In the genomic region with DNA sequence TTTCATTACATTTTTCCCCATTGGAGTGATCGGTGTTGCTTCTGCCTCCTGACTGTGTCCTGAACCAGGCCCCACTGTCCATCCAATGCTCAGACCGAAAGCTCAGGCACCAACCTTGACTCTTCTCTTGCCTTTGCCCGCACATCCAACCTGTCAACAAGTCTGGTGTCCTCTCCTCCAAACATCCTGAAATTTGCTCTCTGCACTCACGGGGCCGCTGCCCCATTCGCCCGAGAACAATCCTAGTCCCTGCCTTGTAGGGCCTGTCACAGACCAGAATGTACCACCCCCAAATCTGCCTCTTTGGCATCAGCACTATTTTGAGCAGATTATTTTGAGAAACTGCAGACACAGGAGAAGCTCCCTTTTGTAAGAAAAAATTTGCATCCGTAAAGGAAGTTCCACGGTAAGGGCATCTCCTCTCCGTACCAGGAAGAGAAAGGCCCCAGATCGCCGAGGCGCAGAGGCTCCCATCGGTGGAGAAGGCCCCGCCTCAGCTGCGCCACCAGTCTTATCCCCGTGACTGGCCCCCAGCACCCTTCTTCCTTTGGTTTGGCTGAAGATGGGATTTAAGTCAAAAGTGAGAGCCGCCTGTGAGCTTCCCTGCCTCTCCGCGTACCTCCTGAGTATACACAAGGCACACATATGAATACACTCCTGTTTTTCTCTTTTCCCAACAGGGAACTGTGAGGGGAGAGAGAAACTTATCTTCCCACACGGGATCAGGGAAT, we compare ENCODE assay signal across 19 cellular contexts. TPM values are rescaled to one million over a fixed set of nuclear protein-coding genes. Genes with fewer than 3 reads are reported as not detected.
DNase-seq lines count a peak whose midpoint lies in the region; ATAC-seq and TF ChIP-seq lines count a peak whose summit lies in the region.
"Had no signal": no experiment of that assay in that cellular context is flagged by ENCODE, and none has a peak within 500 bp of the region (broad histone marks: within the 10 kb centered on the region; RNA-seq: fewer than 3 reads in every experiment).

No MANE protein-coding gene starts in this region.

- no peaks in the 10 kb centered on the region for H3K9me3 ChIP-seq in mucosa of descending colon
- H3K9me3 ChIP-seq: BLaER1, upper lobe of left lung had no signal

- peaks cover 0 to 2% (median 0%) of the 10 kb centered on the region in 5 experiments for H3K9me3 Mint-ChIP-seq in brain
- no peaks in the 10 kb centered on the region for H3K9me3 Mint-ChIP-seq in stimulated activated effector memory CD8-positive, alpha-beta T cell treated with anti-CD3 and anti-CD28 coated beads, Interleukin-12 subunit alpha, Interleukin-12 subunit beta, amount 100 ng/mL, for 72 hours
- no peaks in the 10 kb centered on the region for H3K9me3 Mint-ChIP-seq in activated naive CD4-positive, alpha-beta T cell treated with anti-CD3 and anti-CD28 coated beads, Interleukin-2, amount 10 ng/mL, durations not matched to agents 7 days and 5 days

- H3K36me3 Mint-ChIP-seq in brain = peaks cover 4% of the 10 kb centered on the region
- H3K36me3 Mint-ChIP-seq in stimulated activated effector memory CD8-positive, alpha-beta T cell treated with anti-CD3 and anti-CD28 coated beads, Interleukin-12 subunit alpha, Interleukin-12 subunit beta, amount 100 ng/mL, for 72 hours = peaks cover 2% of the 10 kb centered on the region
- H3K36me3 Mint-ChIP-seq in activated naive CD4-positive, alpha-beta T cell treated with anti-CD3 and anti-CD28 coated beads, Interleukin-2, amount 10 ng/mL, durations not matched to agents 7 days and 5 days = no peaks in the 10 kb centered on the region

- no peak for TF ChIP-seq CTCF in brain (conservative IDR thresholded peaks at IDR 0.05)
- no peak for TF ChIP-seq CTCF in mucosa of descending colon (IDR thresholded peaks at IDR 0.05)

- ATAC-seq in mucosa of descending colon (no peak), HG03571 (IDR thresholded peaks at IDR 0.05; ENCODE audit: unreplicated experiment) (no peak)
- ATAC-seq in stimulated activated effector memory CD8-positive, alpha-beta T cell treated with anti-CD3 and anti-CD28 coated beads, Interleukin-12 subunit alpha, Interleukin-12 subunit beta, amount 100 ng/mL, for 72 hours = no peak

- intact Hi-C loops in mucosa of descending colon (cut with DNase I, micrococcal nuclease) = no loop called here

- H3K4me3 Mint-ChIP-seq in brain = no peak overlapping the region
- H3K4me3 Mint-ChIP-seq in stimulated activated effector memory CD8-positive, alpha-beta T cell treated with anti-CD3 and anti-CD28 coated beads, Interleukin-12 subunit alpha, Interleukin-12 subunit beta, amount 100 ng/mL, for 72 hours = no peak overlapping the region
- H3K4me3 Mint-ChIP-seq in activated naive CD4-positive, alpha-beta T cell treated with anti-CD3 and anti-CD28 coated beads, Interleukin-2, amount 10 ng/mL, durations not matched to agents 7 days and 5 days = no peak overlapping the region

- CTCF ChIA-PET in activated naive CD4-positive, alpha-beta T cell treated with anti-CD3 and anti-CD28 coated beads, Interleukin-2, amount 10 ng/mL, durations not matched to agents 7 days and 5 days (lab: Charles Lee) = interaction anchor here (9.8 kb wide), 1 partner anchor 187 kb away, joined by 217 read pairs; the partner anchor contains the start of gene FAAP20

- H3K27me3 Mint-ChIP-seq in brain = no peaks in the 10 kb centered on the region
- no peaks in the 10 kb centered on the region for H3K27me3 Mint-ChIP-seq in activated naive CD4-positive, alpha-beta T cell treated with anti-CD3 and anti-CD28 coated beads, Interleukin-2, amount 10 ng/mL, durations not matched to agents 7 days and 5 days

- H3K4me1 Mint-ChIP-seq in brain = peaks cover 3% of the 10 kb centered on the region
- H3K4me1 Mint-ChIP-seq in stimulated activated effector memory CD8-positive, alpha-beta T cell treated with anti-CD3 and anti-CD28 coated beads, Interleukin-12 subunit alpha, Interleukin-12 subunit beta, amount 100 ng/mL, for 72 hours = no peaks in the 10 kb centered on the region
- peaks cover 6% of the 10 kb centered on the region for H3K4me1 Mint-ChIP-seq in activated naive CD4-positive, alpha-beta T cell treated with anti-CD3 and anti-CD28 coated beads, Interleukin-2, amount 10 ng/mL, durations not matched to agents 7 days and 5 days

- H3K4me1 ChIP-seq in mucosa of descending colon (ENCODE audit: low read depth) = no peaks in the 10 kb centered on the region

- H3K27ac Mint-ChIP-seq in brain = peak overlapping the region in 4 of 5 experiments; percentile 4 to 83 (median 18)
- no peak overlapping the region for H3K27ac Mint-ChIP-seq in stimulated activated effector memory CD8-positive, alpha-beta T cell treated with anti-CD3 and anti-CD28 coated beads, Interleukin-12 subunit alpha, Interleukin-12 subunit beta, amount 100 ng/mL, for 72 hours
- H3K27ac Mint-ChIP-seq in activated naive CD4-positive, alpha-beta T cell treated with anti-CD3 and anti-CD28 coated beads, Interleukin-2, amount 10 ng/mL, durations not matched to agents 7 days and 5 days = no peak overlapping the region

- H3K27ac ChIP-seq in temporal lobe (ENCODE audit: low read depth, low read length) = peak overlapping the region; percentile 59
- H3K27ac ChIP-seq: BLaER1, brain microvascular endothelial cell, upper lobe of left lung had no signal

- no peaks in the 10 kb centered on the region for H3K36me3 ChIP-seq in mucosa of descending colon (ENCODE audit: low read depth)
- H3K36me3 ChIP-seq: BLaER1, brain microvascular endothelial cell had no signal

- no peak overlapping the region for H3K4me3 ChIP-seq in mucosa of descending colon
- H3K4me3 ChIP-seq: BLaER1, upper lobe of left lung had no signal

- DNase-seq in activated effector memory CD4-positive, alpha-beta T cell treated with anti-CD3 and anti-CD28 coated beads, Interleukin-2, amount 50 U/mL, for 16 hours = peak; percentile 43
- DNase-seq in activated effector memory CD4-positive, alpha-beta T cell treated with Interleukin-2 at 50 U/mL for 16 hours = no peak
- DNase-seq in mucosa of descending colon = peak in 2 of 3 donors; percentile 10 to 26
- no peak for DNase-seq in stimulated activated effector memory CD8-positive, alpha-beta T cell treated with anti-CD3 and anti-CD28 coated beads, Interleukin-12 subunit alpha, Interleukin-12 subunit beta, amount 100 ng/mL, for 72 hours (ENCODE audit: low spot score in 2 of 2)
- no peak for DNase-seq in activated naive CD4-positive, alpha-beta T cell treated with anti-CD3 and anti-CD28 coated beads, Interleukin-2, amount 10 ng/mL, durations not matched to agents 7 days and 5 days
- DNase-seq: activated CD4-positive, alpha-beta T cell treated with anti-CD3 and anti-CD28 coated beads, Interleukin-2, amount 50 U/mL, for 48 hours; activated naive CD4-positive, alpha-beta T cell treated with anti-CD3 and anti-CD28 coated beads, Interleukin-2, amount 50 U/mL, for 16 hours; brain microvascular endothelial cell; GDM1; NCI-H1417 treated with DMSO at 0.1 percent for 48 hours; NCI-H526 treated with DMSO at 0.1 percent for 48 hours; SHP77 treated with DMSO at 0.1 percent for 48 hours; stimulated activated CD4-positive, alpha-beta T cell treated with anti-CD3 and anti-CD28 coated beads, Interleukin-15, amount 100 ng/mL, for 24 hours; stimulated activated naive CD4-positive, alpha-beta T cell treated with Interleukin-2 at 50 U/mL for 16 hours had no signal

RNA-seq across cellular contexts. Expression of gene MORN1, which starts 7.1 kb away (rescaled TPM):
- 15.4 TPM for polyA plus RNA-seq in brain (ENCODE audit: insufficient read depth, low read depth, low replicate concordance)
- total RNA-seq in mucosa of descending colon = 10 to 100 TPM; 13.1 to 17.4 (median 13.4) TPM
- total RNA-seq in temporal lobe = 8.9 TPM

RNA-seq across cellular contexts. Expression of gene RER1, which starts 7.3 kb away (rescaled TPM):
- 122 TPM for polyA plus RNA-seq in brain (ENCODE audit: insufficient read depth, low read depth, low replicate concordance)
- total RNA-seq in mucosa of descending colon (100 to 1,000 TPM; 151 to 217 (median 193) TPM), temporal lobe (29.0 TPM)

RNA-seq across cellular contexts. Expression of gene PEX10, which starts 28.1 kb away (rescaled TPM):
- 39.1 TPM for polyA plus RNA-seq in brain (ENCODE audit: insufficient read depth, low read depth, low replicate concordance)
- total RNA-seq in mucosa of descending colon (10 to 100 TPM; 13.4 to 20.4 (median 18.4) TPM), temporal lobe (14.0 TPM)

Comparison
In these comparisons a context has a peak if more than half of its experiments do, and no peak if none do; other contexts are left out.
1. DNase-seq: peak in activated effector memory CD4-positive, alpha-beta T cell treated with anti-CD3 and anti-CD28 coated beads, Interleukin-2, amount 50 U/mL, for 16 hours (single experiment) and mucosa of descending colon (2 of 3); none in activated effector memory CD4-positive, alpha-beta T cell treated with Interleukin-2 at 50 U/mL for 16 hours (single experiment), stimulated activated effector memory CD8-positive, alpha-beta T cell treated with anti-CD3 and anti-CD28 coated beads, Interleukin-12 subunit alpha, Interleukin-12 subunit beta, amount 100 ng/mL, for 72 hours (0 of 2) and activated naive CD4-positive, alpha-beta T cell treated with anti-CD3 and anti-CD28 coated beads, Interleukin-2, amount 10 ng/mL, durations not matched to agents 7 days and 5 days (single experiment).
2. H3K27ac Mint-ChIP-seq: peak in brain (4 of 5); none in stimulated activated effector memory CD8-positive, alpha-beta T cell treated with anti-CD3 and anti-CD28 coated beads, Interleukin-12 subunit alpha, Interleukin-12 subunit beta, amount 100 ng/mL, for 72 hours (single experiment) and activated naive CD4-positive, alpha-beta T cell treated with anti-CD3 and anti-CD28 coated beads, Interleukin-2, amount 10 ng/mL, durations not matched to agents 7 days and 5 days (single experiment).